1 cellular context compared by ENCODE assay signal in genomic region chr18:13217971-13218375, GRCh38.
TF ChIP-seq lines count a peak whose summit lies in the region.

No MANE protein-coding gene starts in this region.

TF ChIP-seq in HCT116, 20 proteins besides CTCF, POLR2A, EP300 and RAD21 (continued from another document):
- TF ChIP-seq, protein P1, sequence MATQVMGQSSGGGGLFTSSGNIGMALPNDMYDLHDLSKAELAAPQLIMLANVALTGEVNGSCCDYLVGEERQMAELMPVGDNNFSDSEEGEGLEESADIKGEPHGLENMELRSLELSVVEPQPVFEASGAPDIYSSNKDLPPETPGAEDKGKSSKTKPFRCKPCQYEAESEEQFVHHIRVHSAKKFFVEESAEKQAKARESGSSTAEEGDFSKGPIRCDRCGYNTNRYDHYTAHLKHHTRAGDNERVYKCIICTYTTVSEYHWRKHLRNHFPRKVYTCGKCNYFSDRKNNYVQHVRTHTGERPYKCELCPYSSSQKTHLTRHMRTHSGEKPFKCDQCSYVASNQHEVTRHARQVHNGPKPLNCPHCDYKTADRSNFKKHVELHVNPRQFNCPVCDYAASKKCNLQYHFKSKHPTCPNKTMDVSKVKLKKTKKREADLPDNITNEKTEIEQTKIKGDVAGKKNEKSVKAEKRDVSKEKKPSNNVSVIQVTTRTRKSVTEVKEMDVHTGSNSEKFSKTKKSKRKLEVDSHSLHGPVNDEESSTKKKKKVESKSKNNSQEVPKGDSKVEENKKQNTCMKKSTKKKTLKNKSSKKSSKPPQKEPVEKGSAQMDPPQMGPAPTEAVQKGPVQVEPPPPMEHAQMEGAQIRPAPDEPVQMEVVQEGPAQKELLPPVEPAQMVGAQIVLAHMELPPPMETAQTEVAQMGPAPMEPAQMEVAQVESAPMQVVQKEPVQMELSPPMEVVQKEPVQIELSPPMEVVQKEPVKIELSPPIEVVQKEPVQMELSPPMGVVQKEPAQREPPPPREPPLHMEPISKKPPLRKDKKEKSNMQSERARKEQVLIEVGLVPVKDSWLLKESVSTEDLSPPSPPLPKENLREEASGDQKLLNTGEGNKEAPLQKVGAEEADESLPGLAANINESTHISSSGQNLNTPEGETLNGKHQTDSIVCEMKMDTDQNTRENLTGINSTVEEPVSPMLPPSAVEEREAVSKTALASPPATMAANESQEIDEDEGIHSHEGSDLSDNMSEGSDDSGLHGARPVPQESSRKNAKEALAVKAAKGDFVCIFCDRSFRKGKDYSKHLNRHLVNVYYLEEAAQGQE (IDR thresholded peaks at IDR 0.05; ENCODE audit: low read depth), result no peak
- no peak for TF ChIP-seq CBX3 (IDR thresholded peaks at IDR 0.05; ENCODE audit: low read depth)
